Comparison of ENCODE assay signal across 8 cellular contexts in genomic region chr22:31750365-31751284, GRCh38. TPM values are rescaled to one million over a fixed set of nuclear protein-coding genes. Genes with fewer than 3 reads are reported as not detected.
DNase-seq lines count a peak whose midpoint lies in the region; ATAC-seq and TF ChIP-seq lines count a peak whose summit lies in the region.

No MANE protein-coding gene starts in this region.

- DNase-seq in CD14-positive monocyte (ENCODE audit: low spot score) (no peak), osteoblast (ENCODE audit: insufficient read length, low spot score, missing footprints) (no peak), epidermal melanocyte (ENCODE audit: insufficient read length, low spot score) (no peak), COLO829 (ENCODE audit: low spot score) (no peak)

- H2AFZ ChIP-seq in OCI-LY1 (ENCODE audit: low read length) (no peak overlapping the region), osteoblast (ENCODE audit: low read length) (peak overlapping the region; percentile 98)

- peaks cover 50% of the 10 kb centered on the region for H3K79me2 ChIP-seq in OCI-LY1 (ENCODE audit: insufficient read depth, low read length)
- H3K79me2 ChIP-seq in osteoblast (ENCODE audit: insufficient read depth, low read length), result peaks cover 47% of the 10 kb centered on the region

- H3K4me1 ChIP-seq in OCI-LY1 (ENCODE audit: insufficient read depth, low read length, severe bottlenecking) (peaks cover 57% of the 10 kb centered on the region), endocrine pancreas (ENCODE audit: control insufficient read depth, insufficient read depth, low read length) (peaks cover 17% of the 10 kb centered on the region), osteoblast (ENCODE audit: insufficient read depth, low read length) (peaks cover 43% of the 10 kb centered on the region)

- H3K4me2 ChIP-seq in OCI-LY1 (ENCODE audit: low read length) (peak overlapping the region; percentile 71), osteoblast (ENCODE audit: insufficient read depth, low read length) (peak overlapping the region; percentile 97)

- no peaks in the 10 kb centered on the region for H3K9me3 Mint-ChIP-seq in CD14-positive monocyte

- H3K27ac Mint-ChIP-seq in CD14-positive monocyte, result peak overlapping the region; percentile 89 to 95 (median 93)

- H3F3A ChIP-seq in OCI-LY1 (ENCODE audit: insufficient read depth, low read length), result peaks cover 8% of the 10 kb centered on the region

- H3K36me3 ChIP-seq in OCI-LY1 (ENCODE audit: insufficient read depth, low read length), result peaks cover 23% of the 10 kb centered on the region; the same call in 1 of the 2 replicates
- H3K36me3 ChIP-seq in endocrine pancreas (ENCODE audit: control insufficient read depth, insufficient read depth, low read length), result no peaks in the 10 kb centered on the region
- peaks cover 2% of the 10 kb centered on the region for H3K36me3 ChIP-seq in osteoblast (ENCODE audit: insufficient read depth, low read length)

- H3K9me3 ChIP-seq in OCI-LY1 (ENCODE audit: low read length) (no peaks in the 10 kb centered on the region), endocrine pancreas (ENCODE audit: control insufficient read depth, low read length) (no peaks in the 10 kb centered on the region), osteoblast (ENCODE audit: low read depth, low read length) (no peaks in the 10 kb centered on the region)

- peak overlapping the region; percentile 90 to 94 for H3K4me3 Mint-ChIP-seq in CD14-positive monocyte

- H3K27ac ChIP-seq in OCI-LY1 (ENCODE audit: low read depth, low read length, poor library complexity, severe bottlenecking), result peak overlapping the region; percentile 70
- no peak overlapping the region for H3K27ac ChIP-seq in osteoblast (ENCODE audit: low read depth, low read length)

- H3K4me3 ChIP-seq in OCI-LY1 (ENCODE audit: low read depth, low read length, poor library complexity, severe bottlenecking) (peak overlapping the region; percentile 48), endocrine pancreas (ENCODE audit: control insufficient read depth, insufficient read depth, low read length) (peak overlapping the region; percentile 35), osteoblast (ENCODE audit: insufficient read depth, low read length) (peak overlapping the region; percentile 88)

- peaks cover 59% of the 10 kb centered on the region for H3K4me1 Mint-ChIP-seq in CD14-positive monocyte

- TF ChIP-seq CTCF in CD14-positive monocyte (IDR thresholded peaks at IDR 0.05) (no peak), OCI-LY1 (IDR thresholded peaks at IDR 0.05; ENCODE audit: low read length) (no peak), osteoblast (IDR thresholded peaks at IDR 0.05; ENCODE audit: extremely low read depth, low read depth, low read length) (no peak)

- no peaks in the 10 kb centered on the region for H3K9me2 ChIP-seq in OCI-LY1 (ENCODE audit: low read depth, low read length)

- H4K20me1 ChIP-seq in OCI-LY1 (ENCODE audit: insufficient read depth, low read length) (no peaks in the 10 kb centered on the region), osteoblast (ENCODE audit: insufficient read depth, low read length) (no peaks in the 10 kb centered on the region)

- H3K9ac ChIP-seq in OCI-LY1 (ENCODE audit: low read length) (peak overlapping the region; percentile 65), endocrine pancreas (ENCODE audit: control insufficient read depth, insufficient read depth, low read length) (peak overlapping the region; percentile 65)

- peaks cover 7 to 20% of the 10 kb centered on the region in 2 donors for H3K36me3 Mint-ChIP-seq in CD14-positive monocyte

- no peaks in the 10 kb centered on the region for H3K27me3 ChIP-seq in OCI-LY1 (ENCODE audit: insufficient read depth, low read length)
- no peaks in the 10 kb centered on the region for H3K27me3 ChIP-seq in endocrine pancreas (ENCODE audit: control insufficient read depth, insufficient read depth, low read length)
- H3K27me3 ChIP-seq in osteoblast (ENCODE audit: insufficient read depth, low read length), result no peaks in the 10 kb centered on the region

- intact Hi-C loops in CD14-positive monocyte (cut with micrococcal nuclease), result loop anchor here (5.0 to 10.0 kb wide), 6 partner anchors 73 to 263 kb away; partner anchors contain the start of genes YWHAH (in 2 of the 2), EIF4ENIF1 (in 1 of the 2), PISD (in 1 of the 2) and SFI1 (in 1 of the 2)

- ATAC-seq in HG03460 (IDR thresholded peaks at IDR 0.05; ENCODE audit: unreplicated experiment), result no peak
- ATAC-seq in GM18519 (IDR thresholded peaks at IDR 0.05; ENCODE audit: low FRiP score, unreplicated experiment), result no peak

- H3K27me3 Mint-ChIP-seq in CD14-positive monocyte (ENCODE audit: low read depth in 3 of 3), result peaks cover 0 to 2% (median 0%) of the 10 kb centered on the region in 3 donors

RNA-seq across cellular contexts. Expression of gene PRR14L, which starts 0.7 kb away (rescaled TPM):
- polyA plus RNA-seq in CD14-positive monocyte, result 10 to 100 TPM; 14.6 to 41.4 TPM
- total RNA-seq in osteoblast, result 20.3 and 22.1 TPM in 2 replicates

RNA-seq across cellular contexts. Expression of gene DEPDC5, which starts 3.2 kb away (rescaled TPM):
- 1 to 10 TPM; 2.2 to 4.1 TPM for polyA plus RNA-seq in CD14-positive monocyte
- total RNA-seq in osteoblast, result 15.2 and 18.0 TPM in 2 replicates

Comparison
In these comparisons a context has a peak if more than half of its experiments do, and no peak if none do; other contexts are left out.
1. H3K4me3 ChIP-seq: peak in every context shown above with its lines; median percentile 88 in osteoblast; 48 in OCI-LY1; 35 in endocrine pancreas.